Comparison of ENCODE assay signal across 36 cellular contexts in genomic region chr11:56509439-56509838, GRCh38. TPM values are rescaled to one million over a fixed set of nuclear protein-coding genes. Genes with fewer than 3 reads are reported as not detected.
"Had no signal": no experiment of that assay in that cellular context is flagged by ENCODE, and none has a peak within 500 bp of the region (broad histone marks: within the 10 kb centered on the region; RNA-seq: fewer than 3 reads in every experiment).

No MANE protein-coding gene starts in this region.

- H3K27me3 ChIP-seq: esophagus muscularis mucosa, foreskin keratinocyte, gastroesophageal sphincter, heart left ventricle, hepatocyte, right atrium auricular region, stomach, thyroid gland, upper lobe of left lung, uterus had no signal

- H3K4me3 ChIP-seq: coronary artery, esophagus muscularis mucosa, gastroesophageal sphincter, heart left ventricle, hepatocyte, lung, prostate gland, right atrium auricular region, smooth muscle cell, stomach, thyroid gland, upper lobe of left lung, uterus had no signal

- ATAC-seq: effector memory CD8-positive, alpha-beta T cell; foreskin keratinocyte; gastroesophageal sphincter; heart left ventricle; left lobe of liver; naive thymus-derived CD8-positive, alpha-beta T cell; sciatic nerve; stimulated activated effector memory CD8-positive, alpha-beta T cell treated with anti-CD3 and anti-CD28 coated beads, Interleukin-12 subunit alpha, Interleukin-12 subunit beta, amount 100 ng/mL, for 72 hours had no signal

- H3K4me1 ChIP-seq: esophagus muscularis mucosa, foreskin keratinocyte, gastroesophageal sphincter, heart left ventricle, prostate gland, right atrium auricular region, stomach, thyroid gland, upper lobe of left lung, uterus had no signal

- H3K9me3 ChIP-seq: esophagus muscularis mucosa, gastroesophageal sphincter, prostate gland, right atrium auricular region, thyroid gland, upper lobe of left lung, uterus had no signal

- DNase-seq: effector memory CD8-positive, alpha-beta T cell; foreskin keratinocyte; heart left ventricle; kidney; naive thymus-derived CD8-positive, alpha-beta T cell; nephron progenitor cell; nucleus accumbens; stimulated activated CD4-positive, alpha-beta T cell treated with anti-CD3 and anti-CD28 coated beads, Interleukin-2, amount 100 ng/mL, for 24 hours; stimulated activated CD4-positive, alpha-beta T cell treated with anti-CD3 and anti-CD28 coated beads, Interleukin-4, amount 100 ng/mL, for 24 hours; stimulated activated naive CD4-positive, alpha-beta T cell treated with Interleukin-2 at 50 U/mL for 16 hours; stomach; thyroid gland; upper lobe of left lung; uterus had no signal

- H3K4me3 Mint-ChIP-seq: effector memory CD8-positive, alpha-beta T cell; memory B cell; mesothelial cell of epicardium; naive thymus-derived CD8-positive, alpha-beta T cell; nephron progenitor cell; stimulated activated effector memory CD8-positive, alpha-beta T cell treated with anti-CD3 and anti-CD28 coated beads, Interleukin-12 subunit alpha, Interleukin-12 subunit beta, amount 100 ng/mL, for 72 hours had no signal

- H3K27ac Mint-ChIP-seq: effector memory CD8-positive, alpha-beta T cell; memory B cell; mesothelial cell of epicardium; naive thymus-derived CD8-positive, alpha-beta T cell; nephron progenitor cell; stimulated activated effector memory CD8-positive, alpha-beta T cell treated with anti-CD3 and anti-CD28 coated beads, Interleukin-12 subunit alpha, Interleukin-12 subunit beta, amount 100 ng/mL, for 72 hours had no signal

- FAIRE-seq: endometrium, kidney had no signal

- H3K9me3 Mint-ChIP-seq: nephron progenitor cell had no signal

- H3K27ac ChIP-seq: coronary artery, esophagus muscularis mucosa, foreskin keratinocyte, gastroesophageal sphincter, heart left ventricle, hepatocyte, prostate gland, right atrium auricular region, stomach, thyroid gland, upper lobe of left lung, uterus had no signal

- H3K4me1 Mint-ChIP-seq: memory B cell; mesothelial cell of epicardium; naive thymus-derived CD8-positive, alpha-beta T cell; nephron progenitor cell; stimulated activated effector memory CD8-positive, alpha-beta T cell treated with anti-CD3 and anti-CD28 coated beads, Interleukin-12 subunit alpha, Interleukin-12 subunit beta, amount 100 ng/mL, for 72 hours had no signal

- H3K27me3 Mint-ChIP-seq: effector memory CD8-positive, alpha-beta T cell; memory B cell; naive thymus-derived CD8-positive, alpha-beta T cell had no signal

- H3K36me3 ChIP-seq: esophagus muscularis mucosa, gastroesophageal sphincter, heart left ventricle, prostate gland, right atrium auricular region, stomach, thyroid gland, upper lobe of left lung, uterus had no signal

- H3K36me3 Mint-ChIP-seq: memory B cell; mesothelial cell of epicardium; naive thymus-derived CD8-positive, alpha-beta T cell; stimulated activated effector memory CD8-positive, alpha-beta T cell treated with anti-CD3 and anti-CD28 coated beads, Interleukin-12 subunit alpha, Interleukin-12 subunit beta, amount 100 ng/mL, for 72 hours had no signal

RNA-seq across cellular contexts. Expression of gene OR5M8, which starts 18.3 kb away (rescaled TPM):
- total RNA-seq: chondrocyte; dermis microvascular lymphatic vessel endothelial cell; esophagus muscularis mucosa; fibroblast of lung; foreskin keratinocyte; gastroesophageal sphincter; heart left ventricle; hepatocyte; kidney; left lobe of liver; liver; lung; mesothelial cell of epicardium; myocyte; naive thymus-derived CD8-positive, alpha-beta T cell; osteocyte; prostate gland; right atrium auricular region; sciatic nerve; smooth muscle cell; stomach; subcutaneous adipose tissue; temporal lobe; thyroid gland; upper lobe of left lung; uterus had no signal
- polyA plus RNA-seq: fibroblast of lung; foreskin keratinocyte; heart left ventricle; hepatocyte; liver; lung; naive thymus-derived CD8-positive, alpha-beta T cell; smooth muscle cell; stomach had no signal

RNA-seq across cellular contexts. Expression of gene OR5M11, which starts 33.6 kb away (rescaled TPM):
- total RNA-seq: chondrocyte; dermis microvascular lymphatic vessel endothelial cell; esophagus muscularis mucosa; fibroblast of lung; foreskin keratinocyte; gastroesophageal sphincter; heart left ventricle; hepatocyte; kidney; left lobe of liver; liver; lung; mesothelial cell of epicardium; myocyte; naive thymus-derived CD8-positive, alpha-beta T cell; osteocyte; prostate gland; right atrium auricular region; sciatic nerve; smooth muscle cell; stomach; subcutaneous adipose tissue; temporal lobe; thyroid gland; upper lobe of left lung; uterus had no signal
- polyA plus RNA-seq: fibroblast of lung; foreskin keratinocyte; heart left ventricle; hepatocyte; liver; lung; naive thymus-derived CD8-positive, alpha-beta T cell; smooth muscle cell; stomach had no signal

RNA-seq across cellular contexts. Expression of gene OR5M3, which starts 36.3 kb away (rescaled TPM):
- total RNA-seq: chondrocyte; dermis microvascular lymphatic vessel endothelial cell; esophagus muscularis mucosa; fibroblast of lung; foreskin keratinocyte; gastroesophageal sphincter; heart left ventricle; hepatocyte; kidney; left lobe of liver; liver; lung; mesothelial cell of epicardium; myocyte; naive thymus-derived CD8-positive, alpha-beta T cell; osteocyte; prostate gland; right atrium auricular region; sciatic nerve; smooth muscle cell; stomach; subcutaneous adipose tissue; temporal lobe; thyroid gland; upper lobe of left lung; uterus had no signal
- polyA plus RNA-seq: fibroblast of lung; foreskin keratinocyte; heart left ventricle; hepatocyte; liver; lung; naive thymus-derived CD8-positive, alpha-beta T cell; smooth muscle cell; stomach had no signal
